ENCODE assay signal across 24 cellular contexts in the genomic region with DNA sequence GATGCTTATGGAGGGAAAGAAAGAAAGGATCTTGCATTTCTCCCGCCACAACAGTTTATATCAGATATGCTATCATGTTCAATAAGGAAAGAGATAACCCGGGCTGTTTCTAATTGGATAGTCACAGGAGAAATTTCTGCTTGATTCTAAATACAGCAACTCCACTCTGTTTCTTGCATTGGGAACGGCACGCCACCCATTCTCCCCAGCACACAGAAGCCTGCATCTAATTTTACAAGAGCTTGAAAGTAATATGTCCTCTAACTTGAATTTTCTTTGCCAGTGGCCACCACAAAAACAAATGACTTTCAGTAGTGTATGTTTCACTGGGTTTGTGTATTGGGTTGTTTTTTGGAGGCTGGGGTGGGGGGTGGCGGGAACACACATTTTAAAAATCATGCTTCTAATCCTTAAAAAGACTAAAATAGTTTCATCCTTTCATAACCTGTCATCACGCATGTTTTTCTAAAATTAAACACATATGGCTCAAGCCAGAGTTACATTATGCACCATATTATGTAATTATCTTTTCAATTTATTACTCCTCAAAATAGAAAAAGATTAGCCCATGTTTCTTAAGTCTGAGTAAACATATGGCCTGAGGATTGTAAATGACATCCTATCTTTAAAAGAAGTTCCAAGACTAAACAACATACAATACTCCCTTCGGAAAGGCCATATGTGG.
A peak's percentile ranks its signal among the peaks of the same experiment; 100 is the strongest.
DNase-seq lines count a peak whose midpoint lies in the region; ATAC-seq and TF ChIP-seq lines count a peak whose summit lies in the region.
"Had no signal": no experiment of that assay in that cellular context is flagged by ENCODE, and none has a peak within 500 bp of the region (broad histone marks: within the 10 kb centered on the region; RNA-seq: fewer than 3 reads in every experiment).

No MANE protein-coding gene starts in this region.

- DNase-seq in activated naive CD4-positive, alpha-beta T cell (lab: John Stamatoyannopoulos, UW): no peak
- DNase-seq in fibroblast of peridontal ligament (ENCODE audit: extremely low read depth) (peak; percentile 40), chondrocyte (ENCODE audit: low spot score) (no peak), AG08396 (ENCODE audit: low spot score) (no peak)
- DNase-seq in stimulated activated CD4-positive, alpha-beta T cell treated with anti-CD3 and anti-CD28 coated beads, Interleukin-1b, Interleukin-23, amount 100 ng/mL, for 48 hours: no peak
- DNase-seq: activated CD8-positive, alpha-beta T cell treated with anti-CD3 and anti-CD28 coated beads for 36 hours; activated effector memory CD4-positive, alpha-beta T cell treated with Interleukin-2 at 50 U/mL for 16 hours; C1 segment of cervical spinal cord; kidney; NCI-H146; NCI-H510A; right cardiac atrium; SJCRH30; spleen; stimulated activated CD4-positive, alpha-beta T cell treated with anti-CD3 and anti-CD28 coated beads, Interleukin-2, amount 100 ng/mL, for 48 hours; substantia nigra; upper lobe of left lung had no signal

- no peak for ATAC-seq in stimulated activated memory B cell treated with anti-CD40 and anti-IgM and Interleukin-4, amounts not matched to agents 10 μg/mL and 1 μg/mL and 100 μg/mL, for 72 hours
- ATAC-seq: A549; activated CD8-positive, alpha-beta T cell treated with anti-CD3 and anti-CD28 coated beads for 36 hours; GM12878; right cardiac atrium had no signal

- H3K4me1 Mint-ChIP-seq in activated naive CD4-positive, alpha-beta T cell treated with anti-CD3 and anti-CD28 coated beads, Interleukin-2, amount 50 U/mL, for 24 hours: peaks cover 96% of the 10 kb centered on the region
- peaks cover 44% of the 10 kb centered on the region for H3K4me1 Mint-ChIP-seq in stimulated activated memory B cell treated with anti-CD40 and anti-IgM and Interleukin-4, amounts not matched to agents 10 μg/mL and 1 μg/mL and 100 μg/mL, for 72 hours
- peaks cover 52% of the 10 kb centered on the region for H3K4me1 Mint-ChIP-seq in chondrocyte (ENCODE audit: low read depth)

- no peaks in the 10 kb centered on the region for H3K27me3 ChIP-seq in OCI-LY1 (ENCODE audit: insufficient read depth, low read length)
- H3K27me3 ChIP-seq: neural progenitor cell, SJCRH30, spleen, upper lobe of left lung had no signal

- H3K36me3 ChIP-seq in OCI-LY1 (ENCODE audit: insufficient read depth, low read length): no peaks in the 10 kb centered on the region
- H3K36me3 ChIP-seq: neural progenitor cell, SJCRH30, spleen, upper lobe of left lung had no signal

- peaks cover 48% of the 10 kb centered on the region for H3K79me2 ChIP-seq in OCI-LY1 (ENCODE audit: insufficient read depth, low read length)

- H2AFZ ChIP-seq in OCI-LY1 (ENCODE audit: low read length): no peak overlapping the region
- H2AFZ ChIP-seq: neural progenitor cell had no signal

- H3K27me3 Mint-ChIP-seq in activated naive CD4-positive, alpha-beta T cell treated with anti-CD3 and anti-CD28 coated beads, Interleukin-2, amount 50 U/mL, for 24 hours: no peaks in the 10 kb centered on the region
- no peaks in the 10 kb centered on the region for H3K27me3 Mint-ChIP-seq in stimulated activated memory B cell treated with anti-CD40 and anti-IgM and Interleukin-4, amounts not matched to agents 10 μg/mL and 1 μg/mL and 100 μg/mL, for 72 hours
- no peaks in the 10 kb centered on the region for H3K27me3 Mint-ChIP-seq in chondrocyte (ENCODE audit: low read depth)
- H3K27me3 Mint-ChIP-seq: activated CD8-positive, alpha-beta T cell treated with anti-CD3 and anti-CD28 coated beads for 36 hours had no signal

- H4K20me1 ChIP-seq in OCI-LY1 (ENCODE audit: insufficient read depth, low read length): no peaks in the 10 kb centered on the region

- peaks cover 12% of the 10 kb centered on the region for H3K36me3 Mint-ChIP-seq in activated naive CD4-positive, alpha-beta T cell treated with anti-CD3 and anti-CD28 coated beads, Interleukin-2, amount 50 U/mL, for 24 hours
- H3K36me3 Mint-ChIP-seq in stimulated activated memory B cell treated with anti-CD40 and anti-IgM and Interleukin-4, amounts not matched to agents 10 μg/mL and 1 μg/mL and 100 μg/mL, for 72 hours: no peaks in the 10 kb centered on the region
- H3K36me3 Mint-ChIP-seq in chondrocyte (ENCODE audit: low read depth): peaks cover 4% of the 10 kb centered on the region

- H3K4me3 ChIP-seq in OCI-LY1 (ENCODE audit: low read depth, low read length, poor library complexity, severe bottlenecking): no peak overlapping the region
- H3K4me3 ChIP-seq: A549, GM12878, neural progenitor cell, SJCRH30, spleen, upper lobe of left lung had no signal

- H3K4me2 ChIP-seq in OCI-LY1 (ENCODE audit: low read length): no peak overlapping the region
- H3K4me2 ChIP-seq: A549, neural progenitor cell had no signal

- peak overlapping the region; percentile 57 for H3K27ac Mint-ChIP-seq in activated naive CD4-positive, alpha-beta T cell treated with anti-CD3 and anti-CD28 coated beads, Interleukin-2, amount 50 U/mL, for 24 hours
- peak overlapping the region; percentile 65 for H3K27ac Mint-ChIP-seq in stimulated activated memory B cell treated with anti-CD40 and anti-IgM and Interleukin-4, amounts not matched to agents 10 μg/mL and 1 μg/mL and 100 μg/mL, for 72 hours
- H3K27ac Mint-ChIP-seq in chondrocyte (ENCODE audit: unreplicated experiment): no peak overlapping the region
- H3K27ac Mint-ChIP-seq: activated CD8-positive, alpha-beta T cell treated with anti-CD3 and anti-CD28 coated beads for 36 hours; T-helper 1 cell treated with Interleukin-12 subunit alpha and Interleukin-12 subunit beta and Interleukin-4 antibody, amounts not matched to agents 30 μg/mL and 1 μg/mL, for 36 hours had no signal

- H3K9me3 ChIP-seq in OCI-LY1 (ENCODE audit: low read length): no peaks in the 10 kb centered on the region
- H3K9me3 ChIP-seq: A549, SJCRH30, spleen, upper lobe of left lung had no signal

- no peaks in the 10 kb centered on the region for H3K9me3 Mint-ChIP-seq in activated naive CD4-positive, alpha-beta T cell treated with anti-CD3 and anti-CD28 coated beads, Interleukin-2, amount 50 U/mL, for 24 hours
- no peaks in the 10 kb centered on the region for H3K9me3 Mint-ChIP-seq in stimulated activated memory B cell treated with anti-CD40 and anti-IgM and Interleukin-4, amounts not matched to agents 10 μg/mL and 1 μg/mL and 100 μg/mL, for 72 hours
- no peaks in the 10 kb centered on the region for H3K9me3 Mint-ChIP-seq in chondrocyte (ENCODE audit: low read depth)
- H3K9me3 Mint-ChIP-seq: activated CD8-positive, alpha-beta T cell treated with anti-CD3 and anti-CD28 coated beads for 36 hours; neural progenitor cell; T-helper 1 cell treated with Interleukin-12 subunit alpha and Interleukin-12 subunit beta and Interleukin-4 antibody, amounts not matched to agents 30 μg/mL and 1 μg/mL, for 36 hours had no signal

- peak overlapping the region; percentile 63 for H3K27ac ChIP-seq in OCI-LY1 (ENCODE audit: low read depth, low read length, poor library complexity, severe bottlenecking)
- H3K27ac ChIP-seq: A549, neural progenitor cell, SJCRH30, upper lobe of left lung had no signal

- no peak for TF ChIP-seq CTCF in OCI-LY1 (IDR thresholded peaks at IDR 0.05; ENCODE audit: low read length)
- no peak for TF ChIP-seq CTCF in chondrocyte (IDR thresholded peaks at IDR 0.05)

- no peak overlapping the region for H3K9ac ChIP-seq in OCI-LY1 (ENCODE audit: low read length)
- H3K9ac ChIP-seq: neural progenitor cell had no signal

- no peak overlapping the region for H3K4me3 Mint-ChIP-seq in activated naive CD4-positive, alpha-beta T cell treated with anti-CD3 and anti-CD28 coated beads, Interleukin-2, amount 50 U/mL, for 24 hours
- no peak overlapping the region for H3K4me3 Mint-ChIP-seq in stimulated activated memory B cell treated with anti-CD40 and anti-IgM and Interleukin-4, amounts not matched to agents 10 μg/mL and 1 μg/mL and 100 μg/mL, for 72 hours
- no peak overlapping the region for H3K4me3 Mint-ChIP-seq in chondrocyte (ENCODE audit: unreplicated experiment)
- H3K4me3 Mint-ChIP-seq: activated CD8-positive, alpha-beta T cell treated with anti-CD3 and anti-CD28 coated beads for 36 hours; T-helper 1 cell treated with Interleukin-12 subunit alpha and Interleukin-12 subunit beta and Interleukin-4 antibody, amounts not matched to agents 30 μg/mL and 1 μg/mL, for 36 hours had no signal

- no peaks in the 10 kb centered on the region for H3K9me2 ChIP-seq in OCI-LY1 (ENCODE audit: low read depth, low read length)

- H3K4me1 ChIP-seq in OCI-LY1 (ENCODE audit: insufficient read depth, low read length, severe bottlenecking): peaks cover 67% of the 10 kb centered on the region
- H3K4me1 ChIP-seq: A549, SJCRH30, upper lobe of left lung had no signal

- no peaks in the 10 kb centered on the region for H3F3A ChIP-seq in OCI-LY1 (ENCODE audit: insufficient read depth, low read length)
